ENCODE assay signal across 8 cellular contexts in the genomic region with DNA sequence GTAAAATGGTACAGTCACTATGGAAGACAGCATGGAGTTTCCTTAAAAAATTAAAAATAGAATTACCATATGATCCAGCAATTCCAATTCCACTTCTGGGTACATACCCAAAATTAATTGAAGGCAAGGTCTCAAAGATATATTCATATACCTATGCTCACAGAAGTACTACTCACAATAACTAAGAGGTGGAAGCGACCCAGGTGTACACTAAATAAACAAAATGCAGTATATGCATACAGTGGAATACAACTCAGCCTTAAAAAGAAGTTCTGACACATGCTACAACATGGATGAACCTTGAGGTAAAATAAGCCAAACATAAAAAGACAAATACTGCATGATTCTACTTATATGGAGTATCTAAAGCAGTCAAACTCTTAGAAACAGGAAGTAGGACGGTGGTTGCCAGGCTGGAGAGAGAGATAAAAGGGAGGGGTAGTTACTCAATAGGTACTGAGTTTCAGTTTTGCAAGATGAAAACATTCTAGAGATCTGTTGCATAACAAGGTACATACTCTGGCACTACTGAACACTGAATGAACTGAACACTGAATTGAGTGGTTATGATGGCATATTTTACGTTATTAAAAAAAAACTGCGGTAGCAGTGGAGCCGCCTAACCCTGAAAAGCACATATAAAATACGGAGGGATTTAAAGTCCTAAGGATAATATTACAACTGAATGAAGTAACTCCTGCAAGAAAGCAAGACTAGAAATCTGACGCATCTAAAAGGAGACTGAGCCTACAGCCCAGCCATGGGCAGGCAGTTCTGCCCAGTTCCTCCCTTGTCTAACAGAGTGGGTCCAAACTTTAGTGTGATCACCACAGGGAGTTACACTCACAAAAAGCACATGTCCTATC. TPM values are rescaled to one million over a fixed set of nuclear protein-coding genes. Genes with fewer than 3 reads are reported as not detected.
DNase-seq lines count a peak whose midpoint lies in the region; ATAC-seq and TF ChIP-seq lines count a peak whose summit lies in the region.

No MANE protein-coding gene starts in this region.

- H3K4me3 ChIP-seq in ACC112 (ENCODE audit: low read depth, low read length) (no peak overlapping the region), colonic mucosa (no peak overlapping the region), SK-N-SH (ENCODE audit: low read depth in 2 of 2, low read length in 1 of 2) (no peak overlapping the region)
- H3K4me3 ChIP-seq in naive thymus-derived CD4-positive, alpha-beta T cell (ENCODE audit: low read length), result peak overlapping the region; percentile 49

- H3K27ac ChIP-seq in ACC112 (ENCODE audit: low read depth, low read length), result peak overlapping the region; percentile 52
- H3K27ac ChIP-seq in colonic mucosa, result peak overlapping the region; percentile 32
- peak overlapping the region; percentile 79 for H3K27ac ChIP-seq in naive thymus-derived CD4-positive, alpha-beta T cell (ENCODE audit: low read depth, low read length)
- no peak overlapping the region for H3K27ac ChIP-seq in SK-N-SH (ENCODE audit: low read depth in 2 of 2, low read length in 1 of 2)

- H4K20me1 ChIP-seq in SK-N-SH (ENCODE audit: insufficient read depth), result peaks cover 93% of the 10 kb centered on the region

- intact Hi-C loops in colonic mucosa (cut with DNase I), result no loop called here
- intact Hi-C loops in naive thymus-derived CD4-positive, alpha-beta T cell (cut with micrococcal nuclease), result loop anchor here (1.0 to 10.0 kb wide), 10 partner anchors 13 to 783 kb away; a partner anchor contains a TSS

- H3K36me3 ChIP-seq in ACC112 (ENCODE audit: insufficient read depth, low read length), result no peaks in the 10 kb centered on the region
- H3K36me3 ChIP-seq in colonic mucosa, result no peaks in the 10 kb centered on the region
- peaks cover 0 to 3% (median 0%) of the 10 kb centered on the region in 3 experiments for H3K36me3 ChIP-seq in naive thymus-derived CD4-positive, alpha-beta T cell (ENCODE audit: control insufficient read depth in 2 of 3, insufficient read depth in 3 of 3, low read length in 3 of 3)
- no peaks in the 10 kb centered on the region for H3K36me3 ChIP-seq in SK-N-SH (replicated peaks in 1 of 2; ENCODE audit: control insufficient read depth in 1 of 2, insufficient read depth in 2 of 2, low read length in 1 of 2)

- POLR2A ChIA-PET in naive thymus-derived CD4-positive, alpha-beta T cell (lab: Charles Lee), result interaction anchor here (0.6 to 4.1 kb wide), 4 partner anchors 11 to 35 kb away, joined by 3 to 88 read pairs (median 4); a partner anchor contains a TSS
- POLR2A ChIA-PET in SK-N-SH (lab: Yijun Ruan, JAX), result interaction anchor here (0.7 kb wide), 1 partner anchor 13 kb away, joined by 3 read pairs; a partner anchor contains a TSS

- H3K27me3 Mint-ChIP-seq in naive thymus-derived CD4-positive, alpha-beta T cell, result no peaks in the 10 kb centered on the region

- peaks cover 0 to 11% (median 3%) of the 10 kb centered on the region in 5 donors for H3K36me3 Mint-ChIP-seq in naive thymus-derived CD4-positive, alpha-beta T cell

- H3K9me2 ChIP-seq in SK-N-SH, result no peaks in the 10 kb centered on the region

- DNase-seq in T-helper 2 cell, result peak in 3 of 5 experiments; percentile 39 to 84 (median 58)
- no peak for DNase-seq in colonic mucosa
- peak in 7 of 9 donors; percentile 62 to 88 (median 84) for DNase-seq in naive thymus-derived CD4-positive, alpha-beta T cell
- no peak for DNase-seq in SK-N-SH
- no peak for DNase-seq in DMS79 (lab: John Stamatoyannopoulos, UW)

- peak overlapping the region; percentile 84 to 100 (median 97) for H3K27ac Mint-ChIP-seq in naive thymus-derived CD4-positive, alpha-beta T cell

- TF ChIP-seq CTCF in colonic mucosa (IDR thresholded peaks at IDR 0.05), result no peak
- no peak for TF ChIP-seq CTCF in SK-N-SH (IDR thresholded peaks at IDR 0.05)

- peak overlapping the region; percentile 77 to 90 (median 84) for H3K4me3 Mint-ChIP-seq in naive thymus-derived CD4-positive, alpha-beta T cell

- peaks cover 49% of the 10 kb centered on the region for H3K79me2 ChIP-seq in ACC112 (ENCODE audit: control insufficient read depth, insufficient read depth, low read length, unreplicated experiment)
- H3K79me2 ChIP-seq in SK-N-SH (ENCODE audit: insufficient read depth), result peaks cover 97% of the 10 kb centered on the region

- H3K4me1 ChIP-seq in ACC112 (ENCODE audit: control insufficient read depth, insufficient read depth, low read length, unreplicated experiment) (peaks cover 16% of the 10 kb centered on the region), colonic mucosa (peaks cover 10% of the 10 kb centered on the region), SK-N-SH (ENCODE audit: control insufficient read depth in 1 of 2, insufficient read depth in 2 of 2, low read depth in 1 of 2, low read length in 1 of 2) (peaks cover 8 to 10% of the 10 kb centered on the region in 2 experiments; a peak in 2 of 4 replicates)
- H3K4me1 ChIP-seq in naive thymus-derived CD4-positive, alpha-beta T cell (ENCODE audit: control insufficient read depth in 2 of 2, insufficient read depth in 2 of 2, low read length in 2 of 2), result peaks cover 40 to 55% of the 10 kb centered on the region in 2 donors

- TF ChIP-seq EP300 in SK-N-SH (IDR thresholded peaks at IDR 0.05; ENCODE audit: borderline replicate concordance in 1 of 2, low read depth in 1 of 2, low read length in 1 of 2), result no peak

- no peaks in the 10 kb centered on the region for H3K27me3 ChIP-seq in ACC112 (ENCODE audit: insufficient read depth, low read length)
- H3K27me3 ChIP-seq in colonic mucosa, result no peaks in the 10 kb centered on the region
- H3K27me3 ChIP-seq in naive thymus-derived CD4-positive, alpha-beta T cell (ENCODE audit: control insufficient read depth in 2 of 2, insufficient read depth in 2 of 2, low read length in 2 of 2), result no peaks in the 10 kb centered on the region
- no peaks in the 10 kb centered on the region for H3K27me3 ChIP-seq in SK-N-SH (ENCODE audit: insufficient read depth)

- H3K4me2 ChIP-seq in SK-N-SH, result no peak overlapping the region

- peaks cover 50 to 87% (median 73%) of the 10 kb centered on the region in 7 donors for H3K4me1 Mint-ChIP-seq in naive thymus-derived CD4-positive, alpha-beta T cell

- CTCF ChIA-PET in naive thymus-derived CD4-positive, alpha-beta T cell (lab: Charles Lee), result interaction anchor here (1.1 to 1.9 kb wide), 3 partner anchors 9 to 521 kb away, joined by 3 to 6 read pairs (median 5); no protein-coding TSS in a partner anchor
- CTCF ChIA-PET in SK-N-SH (lab: Yijun Ruan, JAX), result interaction anchor here (0.7 to 2.1 kb wide), 4 partner anchors 9 to 55 kb away, joined by 3 to 13 read pairs (median 3); a partner anchor contains a TSS

- no peaks in the 10 kb centered on the region for H3K9me3 Mint-ChIP-seq in naive thymus-derived CD4-positive, alpha-beta T cell

- ATAC-seq in GM19035 (IDR thresholded peaks at IDR 0.05; ENCODE audit: unreplicated experiment) (peak; percentile 69), HG03378 (IDR thresholded peaks at IDR 0.05; ENCODE audit: unreplicated experiment) (peak; percentile 82)
- peak; percentile 92 for ATAC-seq in naive thymus-derived CD4-positive, alpha-beta T cell

- H3K9ac ChIP-seq in colonic mucosa (ENCODE audit: low read depth in 2 of 2, low read length in 2 of 2) (no peak overlapping the region), SK-N-SH (no peak overlapping the region)

- H3K9me3 ChIP-seq in colonic mucosa (no peaks in the 10 kb centered on the region), SK-N-SH (no peaks in the 10 kb centered on the region)
- H3K9me3 ChIP-seq in naive thymus-derived CD4-positive, alpha-beta T cell (ENCODE audit: control insufficient read depth in 2 of 3, low read length in 3 of 3), result no peaks in the 10 kb centered on the region

- TF ChIP-seq RAD21 in SK-N-SH (IDR thresholded peaks at IDR 0.05; ENCODE audit: low read length), result no peak

- H3F3A ChIP-seq in SK-N-SH (replicated peaks; ENCODE audit: insufficient read depth), result no peaks in the 10 kb centered on the region

- H2AFZ ChIP-seq in ACC112 (ENCODE audit: low read length, unreplicated experiment) (no peak overlapping the region), SK-N-SH (ENCODE audit: low read depth) (no peak overlapping the region)

- 93% methylated on average over 7 of the region's 7 CpGs for WGBS in SK-N-SH (ENCODE audit: low lambda C conversion rate)

TF ChIP-seq in SK-N-SH, 30 proteins besides CTCF, POLR2A, EP300 and RAD21:
- no peak for TF ChIP-seq GATA2 (CRISPR knock-in tag; IDR thresholded peaks at IDR 0.05)
- no peak for TF ChIP-seq FOXM1 (IDR thresholded peaks at IDR 0.05; ENCODE audit: low read depth)
- no peak for TF ChIP-seq TAF1 (IDR thresholded peaks at IDR 0.05; ENCODE audit: borderline replicate concordance, low read depth, low read length)
- TF ChIP-seq MEF2A (IDR thresholded peaks at IDR 0.05; ENCODE audit: borderline replicate concordance, low read depth), result no peak

RNA-seq across cellular contexts. Expression of a gene that starts 12.8 kb away (rescaled TPM):
- 10 to 100 TPM; 71.6 to 82.5 TPM for total RNA-seq in colonic mucosa
- 10 to 100 TPM; 38.8 to 79.1 (median 50.4) TPM for total RNA-seq in naive thymus-derived CD4-positive, alpha-beta T cell
- polyA plus RNA-seq in naive thymus-derived CD4-positive, alpha-beta T cell, result 10 to 100 TPM; 46.2 to 81.9 TPM
- polyA plus RNA-seq in SK-N-SH (2012; rRNA removed), result 21.5 and 30.4 TPM in 2 replicates
- 15.1 and 23.8 TPM in 2 replicates for polyA plus RNA-seq in SK-N-SH (2012; cell fraction: cytosol; rRNA removed)
- 30.5 and 30.9 TPM in 2 replicates for polyA plus RNA-seq in SK-N-SH (2012; cell fraction: nucleus; rRNA removed)

RNA-seq across cellular contexts. Expression of a gene that starts 21.7 kb away (rescaled TPM):
- total RNA-seq in colonic mucosa, result not detected
- under 1 TPM in 1 of 5 experiments, not detected in 4; 0.42 TPM for total RNA-seq in naive thymus-derived CD4-positive, alpha-beta T cell
- not detected for polyA plus RNA-seq in naive thymus-derived CD4-positive, alpha-beta T cell
- polyA plus RNA-seq in SK-N-SH (2012; rRNA removed), result not detected in 2 replicates
- not detected in 2 replicates for polyA plus RNA-seq in SK-N-SH (2012; cell fraction: cytosol; rRNA removed)
- not detected in 2 replicates for polyA plus RNA-seq in SK-N-SH (2012; cell fraction: nucleus; rRNA removed)

RNA-seq across cellular contexts. Expression of a gene that starts 35.0 kb away (rescaled TPM):
- 10 to 100 TPM; 12.8 to 16.1 TPM for total RNA-seq in colonic mucosa
- total RNA-seq in naive thymus-derived CD4-positive, alpha-beta T cell, result 10 to 100 TPM; 18.3 to 51.6 (median 20.6) TPM
- polyA plus RNA-seq in naive thymus-derived CD4-positive, alpha-beta T cell, result 10 to 100 TPM in 1 of 2 donors, 1 to 10 TPM in 1; 8.4 to 13.9 TPM
- polyA plus RNA-seq in SK-N-SH (2012; rRNA removed), result 14.5 and 15.4 TPM in 2 replicates
- 6.6 and 10.1 TPM in 2 replicates for polyA plus RNA-seq in SK-N-SH (2012; cell fraction: cytosol; rRNA removed)
- 22.4 and 27.9 TPM in 2 replicates for polyA plus RNA-seq in SK-N-SH (2012; cell fraction: nucleus; rRNA removed)

RNA-seq across cellular contexts. Expression of a gene that starts 40.7 kb away (rescaled TPM):
- total RNA-seq in colonic mucosa, result not detected
- total RNA-seq in naive thymus-derived CD4-positive, alpha-beta T cell, result not detected
- not detected for polyA plus RNA-seq in naive thymus-derived CD4-positive, alpha-beta T cell
- polyA plus RNA-seq in SK-N-SH (2012; rRNA removed), result not detected in 2 replicates
- not detected in 2 replicates for polyA plus RNA-seq in SK-N-SH (2012; cell fraction: cytosol; rRNA removed)
- not detected in 2 replicates for polyA plus RNA-seq in SK-N-SH (2012; cell fraction: nucleus; rRNA removed)

Comparison
In these comparisons a context has a peak if more than half of its experiments do, and no peak if none do; other contexts are left out.
1. H3K27ac ChIP-seq: peak in ACC112 (single experiment), colonic mucosa (single experiment) and naive thymus-derived CD4-positive, alpha-beta T cell (single experiment); none in SK-N-SH (0 of 2).
2. DNase-seq: peak in T-helper 2 cell (3 of 5) and naive thymus-derived CD4-positive, alpha-beta T cell (7 of 9); none in colonic mucosa (single experiment), SK-N-SH (single experiment) and DMS79 (single experiment).
3. Peak in every context shown above with its lines, with median percentiles within 50 percentile points of each other: ATAC-seq.